Comparison of ENCODE assay signal across 1 cellular context in genomic region chr1:155093938-155094621, GRCh38.
TF ChIP-seq lines count a peak whose summit lies in the region.

No MANE protein-coding gene starts in this region.

TF ChIP-seq in HepG2, 621 proteins besides CTCF, POLR2A, EP300 and RAD21 (continued from another document and continues in another):
- TF ChIP-seq ZNF225 (CRISPR knock-in tag; IDR thresholded peaks at IDR 0.05) = no peak
- no peak for TF ChIP-seq ZNF710 (CRISPR knock-in tag; IDR thresholded peaks at IDR 0.05; ENCODE audit: borderline replicate concordance)
- no peak for TF ChIP-seq ZNF34 (CRISPR knock-in tag; IDR thresholded peaks at IDR 0.05; ENCODE audit: borderline replicate concordance)
- no peak for TF ChIP-seq FIP1L1 (IDR thresholded peaks at IDR 0.05; ENCODE audit: borderline replicate concordance, insufficient read depth, low read depth, low read length)
- 0 out of 2 replicates have a peak, but pooled peaks have one; percentile 13 for TF ChIP-seq ERF (CRISPR knock-in tag; IDR thresholded peaks at IDR 0.05)
- no peak for TF ChIP-seq RBM22 (optimal IDR thresholded peaks at IDR 0.05; ENCODE audit: low read length)
- TF ChIP-seq RFXAP (CRISPR knock-in tag; IDR thresholded peaks at IDR 0.05; ENCODE audit: borderline replicate concordance) = no peak; the same call in 1 of the 2 replicates
- no peak for TF ChIP-seq FOXA1 (IDR thresholded peaks at IDR 0.05)
- peak; percentile 16; the same call in 1 of the 2 replicates for TF ChIP-seq FOXA1 (CRISPR knock-in tag; IDR thresholded peaks at IDR 0.05)
- TF ChIP-seq HNF1A (IDR thresholded peaks at IDR 0.05; ENCODE audit: low read depth) = no peak
- no peak for TF ChIP-seq HNF1A (CRISPR knock-in tag; IDR thresholded peaks at IDR 0.05; ENCODE audit: borderline replicate concordance)
- no peak for TF ChIP-seq IRF2 (CRISPR knock-in tag; IDR thresholded peaks at IDR 0.05)
- no peak for TF ChIP-seq ZNF18 (CRISPR knock-in tag; IDR thresholded peaks at IDR 0.05; ENCODE audit: insufficient replicate concordance)
- TF ChIP-seq DBP (CRISPR knock-in tag; IDR thresholded peaks at IDR 0.05; ENCODE audit: not compliant biosample characterization) = no peak
- no peak for TF ChIP-seq REPIN1 (CRISPR knock-in tag; IDR thresholded peaks at IDR 0.05; ENCODE audit: borderline replicate concordance, low read depth)
- TF ChIP-seq FOXK1 (CRISPR knock-in tag; IDR thresholded peaks at IDR 0.05; ENCODE audit: borderline replicate concordance, low read depth) = peak; percentile 35; the same call in 1 of the 2 replicates
- TF ChIP-seq PAX8 (CRISPR knock-in tag; IDR thresholded peaks at IDR 0.05; ENCODE audit: borderline replicate concordance) = no peak
- TF ChIP-seq ZBTB10 (CRISPR knock-in tag; IDR thresholded peaks at IDR 0.05; ENCODE audit: borderline replicate concordance) = no peak
- TF ChIP-seq HMG20A (CRISPR knock-in tag; IDR thresholded peaks at IDR 0.05; ENCODE audit: borderline replicate concordance) = peak; percentile 9; the same call in 1 of the 2 replicates
- no peak for TF ChIP-seq TCF7L2 (IDR thresholded peaks at IDR 0.05; ENCODE audit: low read depth, low read length)
- TF ChIP-seq ZNF775 (CRISPR knock-in tag; IDR thresholded peaks at IDR 0.05; ENCODE audit: borderline replicate concordance) = no peak
- no peak for TF ChIP-seq ZNF383 (CRISPR knock-in tag; IDR thresholded peaks at IDR 0.05; ENCODE audit: borderline replicate concordance)
- no peak for TF ChIP-seq ATF7 (IDR thresholded peaks at IDR 0.05)
- no peak for TF ChIP-seq ATF7 (CRISPR knock-in tag; IDR thresholded peaks at IDR 0.05)
- TF ChIP-seq AFF4 (CRISPR knock-in tag; IDR thresholded peaks at IDR 0.05) = no peak
- no peak for TF ChIP-seq JUN (CRISPR knock-in tag; IDR thresholded peaks at IDR 0.05)
- no peak for TF ChIP-seq TEAD2 (CRISPR knock-in tag; IDR thresholded peaks at IDR 0.05)
- TF ChIP-seq ZNF496 (CRISPR knock-in tag; IDR thresholded peaks at IDR 0.05; ENCODE audit: insufficient replicate concordance) = no peak
- TF ChIP-seq ZNF317 (CRISPR knock-in tag; IDR thresholded peaks at IDR 0.05) = no peak
- 0 out of 2 replicates have a peak, but pooled peaks have one; percentile 56 for TF ChIP-seq ZNF720 (CRISPR knock-in tag; IDR thresholded peaks at IDR 0.05)
- no peak for TF ChIP-seq ZNF510 (CRISPR knock-in tag; IDR thresholded peaks at IDR 0.05; ENCODE audit: low read depth)
- no peak for TF ChIP-seq MBNL3 (CRISPR knock-in tag; conservative IDR thresholded peaks at IDR 0.05)
- TF ChIP-seq ZBTB42 (CRISPR knock-in tag; IDR thresholded peaks at IDR 0.05) = no peak
- TF ChIP-seq ZNF607 (CRISPR knock-in tag; IDR thresholded peaks at IDR 0.05; ENCODE audit: borderline replicate concordance) = no peak
- TF ChIP-seq RELA (CRISPR knock-in tag; IDR thresholded peaks at IDR 0.05) = no peak
- TF ChIP-seq SKIL (CRISPR knock-in tag; IDR thresholded peaks at IDR 0.05; ENCODE audit: borderline replicate concordance) = no peak
- no peak for TF ChIP-seq ZNF616 (CRISPR knock-in tag; IDR thresholded peaks at IDR 0.05; ENCODE audit: low read depth)
- no peak for TF ChIP-seq ZNF816 (CRISPR knock-in tag; IDR thresholded peaks at IDR 0.05; ENCODE audit: borderline replicate concordance)
- TF ChIP-seq ZNF839 (CRISPR knock-in tag; IDR thresholded peaks at IDR 0.05; ENCODE audit: borderline replicate concordance) = no peak
- peak; percentile 5; the same call in 1 of the 2 replicates for TF ChIP-seq BHLHE40 (IDR thresholded peaks at IDR 0.05; ENCODE audit: low read length)
- no peak for TF ChIP-seq ZNF570 (CRISPR knock-in tag; IDR thresholded peaks at IDR 0.05; ENCODE audit: borderline replicate concordance)
- no peak for TF ChIP-seq GFI1 (CRISPR knock-in tag; IDR thresholded peaks at IDR 0.05; ENCODE audit: borderline replicate concordance)
- TF ChIP-seq LCORL (IDR thresholded peaks at IDR 0.05) = peak; percentile 87
- TF ChIP-seq LCORL (CRISPR knock-in tag; IDR thresholded peaks at IDR 0.05) = 0 out of 2 replicates have a peak, but pooled peaks have one; percentile 24
- no peak for TF ChIP-seq KLF13 (CRISPR knock-in tag; IDR thresholded peaks at IDR 0.05)
- TF ChIP-seq ZNF543 (CRISPR knock-in tag; IDR thresholded peaks at IDR 0.05) = no peak
- TF ChIP-seq ZNF724P (CRISPR knock-in tag; IDR thresholded peaks at IDR 0.05; ENCODE audit: borderline replicate concordance) = no peak
- no peak for TF ChIP-seq STAT5B (CRISPR knock-in tag; IDR thresholded peaks at IDR 0.05)
- TF ChIP-seq HDAC1 (CRISPR knock-in tag; IDR thresholded peaks at IDR 0.05) = peak; percentile 55
- no peak for TF ChIP-seq GMEB1 (CRISPR knock-in tag; IDR thresholded peaks at IDR 0.05; ENCODE audit: borderline replicate concordance)
